In genomic region chr15:98983333-98983732, GRCh38 we compare ENCODE assay signal across 11 cellular contexts. TPM values are rescaled to one million over a fixed set of nuclear protein-coding genes. Genes with fewer than 3 reads are reported as not detected.
DNase-seq lines count a peak whose midpoint lies in the region; ATAC-seq lines count a peak whose summit lies in the region.
"Had no signal": no experiment of that assay in that cellular context is flagged by ENCODE, and none has a peak within 500 bp of the region (broad histone marks: within the 10 kb centered on the region; RNA-seq: fewer than 3 reads in every experiment).

No MANE protein-coding gene starts in this region.

- no peaks in the 10 kb centered on the region for H3K36me3 ChIP-seq in GM23248 (ENCODE audit: low read depth)

- WGBS in GM23248 (ENCODE audit: low coverage in 1 of 2, low lambda C conversion rate in 2 of 2, missing lambda C conversion rate in 2 of 2), 2 experiments: 2 to 8% methylated on average over 2 of the region's 2 CpGs

- peaks cover 12% of the 10 kb centered on the region for H3F3A ChIP-seq in GM23248 (ENCODE audit: insufficient read depth)

- H3K9ac ChIP-seq in GM23248: no peak overlapping the region

- DNase-seq in GM23248: peak; percentile 90
- DNase-seq in NOMO-1 treated with dmso at 0.1 percent for 144 hours (lab: John Stamatoyannopoulos, UW; ENCODE audit: unreplicated experiment): peak; percentile 80
- peak; percentile 57 for DNase-seq in fibroblast of gingiva (ENCODE audit: low read depth)
- DNase-seq in sciatic nerve (ENCODE audit: low spot score): no peak
- no peak for DNase-seq in stimulated activated CD4-positive, alpha-beta T cell treated with anti-CD3 and anti-CD28 coated beads, Interleukin-12 subunit alpha, Interleukin-12 subunit beta, amount 100 ng/mL, for 4 hours
- no peak for DNase-seq in stimulated activated naive CD4-positive, alpha-beta T cell treated with Interleukin-2 at 50 U/mL for 16 hours (lab: John Stamatoyannopoulos, UW)
- no peak for DNase-seq in activated effector memory CD4-positive, alpha-beta T cell treated with anti-CD3 and anti-CD28 coated beads, Interleukin-2, amount 50 U/mL, for 16 hours
- DNase-seq: MM.1S had no signal

- no peaks in the 10 kb centered on the region for H3K27me3 ChIP-seq in GM23248 (replicated peaks; ENCODE audit: insufficient read depth)

- intact Hi-C loops in sciatic nerve (cut with DNase I): no loop called here

- H3K9me3 ChIP-seq in GM23248 (ENCODE audit: low read depth): no peaks in the 10 kb centered on the region

- in situ Hi-C loops in GM23248 (cut with MboI): no loop called here

- H3K4me2 ChIP-seq in GM23248 (ENCODE audit: unreplicated experiment): no peak overlapping the region

- H4K20me1 ChIP-seq in GM23248 (ENCODE audit: insufficient read depth): no peaks in the 10 kb centered on the region

- peaks cover 22% of the 10 kb centered on the region for H3K4me1 ChIP-seq in GM23248 (ENCODE audit: insufficient read depth)

- no peaks in the 10 kb centered on the region for H3K9me2 ChIP-seq in GM23248 (ENCODE audit: insufficient read depth)

- ATAC-seq in sciatic nerve (peak; percentile 96), HG03095 (IDR thresholded peaks at IDR 0.05; ENCODE audit: unreplicated experiment) (no peak)

- H3K79me2 ChIP-seq in GM23248 (ENCODE audit: insufficient read depth): no peaks in the 10 kb centered on the region

- H3K27ac ChIP-seq in GM23248: peak overlapping the region; percentile 37

- no peak overlapping the region for H2AFZ ChIP-seq in GM23248

- H3K4me3 ChIP-seq in GM23248: no peak overlapping the region

RNA-seq across cellular contexts. Expression of gene PGPEP1L, which starts 24.3 kb away (rescaled TPM):
- not detected in 2 replicates for total RNA-seq in GM23248 (2014; rRNA removed; shearing (Covaris generic))
- not detected in 2 replicates for polyA plus RNA-seq in GM23248 (2016; fragmentation: Nextera tagmentation; extraction: Ambion mirVana)
- not detected for total RNA-seq in sciatic nerve
- total RNA-seq: mesothelial cell of epicardium, temporal lobe had no signal

Comparison
In these comparisons a context has a peak if more than half of its experiments do, and no peak if none do; other contexts are left out.
1. DNase-seq: peak in GM23248 (single experiment), NOMO-1 treated with dmso at 0.1 percent for 144 hours (single experiment) and fibroblast of gingiva (single experiment); none in sciatic nerve (single experiment), stimulated activated CD4-positive, alpha-beta T cell treated with anti-CD3 and anti-CD28 coated beads, Interleukin-12 subunit alpha, Interleukin-12 subunit beta, amount 100 ng/mL, for 4 hours (single experiment), stimulated activated naive CD4-positive, alpha-beta T cell treated with Interleukin-2 at 50 U/mL for 16 hours (single experiment) and activated effector memory CD4-positive, alpha-beta T cell treated with anti-CD3 and anti-CD28 coated beads, Interleukin-2, amount 50 U/mL, for 16 hours (single experiment).